In genomic region chr1:67997746-67998145, GRCh38 we compare ENCODE assay signal across 23 cellular contexts. TPM values are rescaled to one million over a fixed set of nuclear protein-coding genes. Genes with fewer than 3 reads are reported as not detected.
"Had no signal": no experiment of that assay in that cellular context is flagged by ENCODE, and none has a peak within 500 bp of the region (broad histone marks: within the 10 kb centered on the region; RNA-seq: fewer than 3 reads in every experiment).

No MANE protein-coding gene starts in this region.

- H3K36me3 ChIP-seq: SJSA1 had no signal

- H3K4me1 Mint-ChIP-seq: IgD-negative memory B cell, T-cell had no signal

- H3K4me3 Mint-ChIP-seq: T-cell had no signal

- H3K4me1 ChIP-seq: SJSA1 had no signal

- ATAC-seq: T-cell had no signal

- H3K27me3 ChIP-seq: SJSA1 had no signal

- H3K36me3 Mint-ChIP-seq: IgD-negative memory B cell, T-cell had no signal

- H3K9ac ChIP-seq: SK-N-SH had no signal

- DNase-seq: KBM-7, MV-4-11, NCI-H1048, NCI-H1105, NCI-H1417, NCI-H1436 treated with DMSO at 0.1 percent for 48 hours, NCI-H1694, NCI-H187 treated with DMSO at 0.1 percent for 48 hours, NCI-H2029 treated with DMSO at 0.1 percent for 48 hours, NCI-H2171 treated with DMSO at 0.1 percent for 48 hours, NCI-H345, NCI-H526, Right ventricle myocardium superior, RPMI8226, SIG-M5, SK-N-SH, SW 1271, T-cell had no signal

- H3K4me2 ChIP-seq: SK-N-SH had no signal

- H3K27me3 Mint-ChIP-seq: T-cell had no signal

- H3K27ac ChIP-seq: HL-60, SJSA1 had no signal

- H3K4me3 ChIP-seq: SJSA1 had no signal

- H3K27ac Mint-ChIP-seq: IgD-negative memory B cell, T-cell had no signal

RNA-seq across cellular contexts. Expression of gene DIRAS3, which starts 52.7 kb away (rescaled TPM):
- total RNA-seq: MCF 10A, NCI-H460, T-cell had no signal
- polyA plus RNA-seq: IgD-negative memory B cell had no signal
